ENCODE assay signal across 18 cellular contexts in the genomic region with DNA sequence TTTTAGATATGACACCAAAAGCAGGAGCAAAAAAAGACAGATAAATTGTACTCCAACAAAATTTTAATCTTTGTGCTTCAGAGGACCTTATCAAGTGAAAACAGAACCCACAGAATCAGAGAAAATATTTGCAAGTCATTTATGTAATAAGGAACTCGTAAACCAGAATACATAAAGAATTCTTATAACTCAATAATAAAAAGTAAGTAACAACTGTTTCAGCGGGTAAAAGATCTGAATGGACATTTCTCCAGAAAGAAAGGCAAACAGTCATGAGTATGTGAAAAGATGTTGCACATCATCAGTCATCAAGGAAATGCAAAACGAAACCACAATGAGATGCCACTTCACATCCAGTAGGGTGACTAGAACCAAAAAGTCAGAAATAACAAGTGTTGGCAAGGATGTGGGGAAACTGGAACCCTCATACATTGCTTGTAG.
"Had no signal": no experiment of that assay in that cellular context is flagged by ENCODE, and none has a peak within 500 bp of the region (broad histone marks: within the 10 kb centered on the region; RNA-seq: fewer than 3 reads in every experiment).

No MANE protein-coding gene starts in this region.

- H3K4me3 Mint-ChIP-seq: activated naive CD8-positive, alpha-beta T cell; activated T-cell treated with anti-CD3 and anti-CD28 coated beads, Interleukin-2, amount 50 U/mL, for 24 hours; effector memory CD8-positive, alpha-beta T cell; nephron progenitor cell; stimulated activated naive B cell treated with anti-CD40 and anti-IgM and Interleukin-4, amounts not matched to agents 10 μg/mL and 1 μg/mL and 100 μg/mL, for 72 hours; T-cell had no signal

- H3K4me3 ChIP-seq: gastrocnemius medialis, heart left ventricle, transverse colon, vagina had no signal

- H3K9me3 ChIP-seq: gastrocnemius medialis, transverse colon, vagina had no signal

- ATAC-seq: effector memory CD8-positive, alpha-beta T cell; gastrocnemius medialis; heart left ventricle; stimulated activated naive B cell treated with anti-CD40 and anti-IgM and Interleukin-4, amounts not matched to agents 10 μg/mL and 1 μg/mL and 100 μg/mL, for 72 hours; T-cell had no signal

- H3K27ac Mint-ChIP-seq: activated naive CD8-positive, alpha-beta T cell; activated T-cell treated with anti-CD3 and anti-CD28 coated beads, Interleukin-2, amount 50 U/mL, for 24 hours; nephron progenitor cell; stimulated activated naive B cell treated with anti-CD40 and anti-IgM and Interleukin-4, amounts not matched to agents 10 μg/mL and 1 μg/mL and 100 μg/mL, for 72 hours; T-cell had no signal

- H3K27me3 Mint-ChIP-seq: activated naive CD8-positive, alpha-beta T cell; activated T-cell treated with anti-CD3 and anti-CD28 coated beads, Interleukin-2, amount 50 U/mL, for 24 hours; effector memory CD8-positive, alpha-beta T cell; stimulated activated naive B cell treated with anti-CD40 and anti-IgM and Interleukin-4, amounts not matched to agents 10 μg/mL and 1 μg/mL and 100 μg/mL, for 72 hours; T-cell had no signal

- DNase-seq: activated CD4-positive, alpha-beta T cell treated with anti-CD3 and anti-CD28 coated beads, Interleukin-2, amount 50 U/mL, for 1 hour; activated CD4-positive, CD25-positive, alpha-beta regulatory T cell; activated effector memory CD4-positive, alpha-beta T cell treated with anti-CD3 and anti-CD28 coated beads, Interleukin-2, amount 50 U/mL, for 16 hours; activated T-cell treated with anti-CD3 and anti-CD28 coated beads, Interleukin-2, amount 50 U/mL, for 24 hours; anterior cingulate cortex; brain microvascular endothelial cell; dermis blood vessel endothelial cell; effector memory CD8-positive, alpha-beta T cell; gastrocnemius medialis; heart left ventricle; nephron progenitor cell; occipital lobe; stimulated activated naive B cell treated with anti-CD40 and anti-IgM and Interleukin-4, amounts not matched to agents 10 μg/mL and 1 μg/mL and 100 μg/mL, for 72 hours; substantia nigra; T-cell; transverse colon had no signal
